In genomic region chr16:85539629-85540291, GRCh38 we compare ENCODE assay signal across 19 cellular contexts.
A peak's percentile ranks its signal among the peaks of the same experiment; 100 is the strongest.
DNase-seq lines count a peak whose midpoint lies in the region; ATAC-seq, FAIRE-seq and TF ChIP-seq lines count a peak whose summit lies in the region.
"Had no signal": no experiment of that assay in that cellular context is flagged by ENCODE, and none has a peak within 500 bp of the region (broad histone marks: within the 10 kb centered on the region; RNA-seq: fewer than 3 reads in every experiment).

No MANE protein-coding gene starts in this region.

- H3K23ac ChIP-seq in H1 (ENCODE audit: insufficient read length), result no peak overlapping the region

- H3K4me3 ChIP-seq in K562, result no peak overlapping the region
- no peak overlapping the region for H3K4me3 ChIP-seq in H1 (ENCODE audit: extremely low read depth in 1 of 4, insufficient read depth in 2 of 4, low read depth in 3 of 4, low read length in 4 of 4)
- H3K4me3 ChIP-seq in HepG2 (replicated peaks in 1 of 3; ENCODE audit: insufficient read depth in 1 of 3, low read depth in 2 of 3, low read length in 3 of 3), result no peak overlapping the region
- H3K4me3 ChIP-seq in endodermal cell (ENCODE audit: low read length), result no peak overlapping the region
- H3K4me3 ChIP-seq: A549, GM23338 had no signal

- peaks cover 39% of the 10 kb centered on the region for H3K4me1 Mint-ChIP-seq in endodermal cell
- H3K4me1 Mint-ChIP-seq: IgD-negative memory B cell had no signal

- no peak for ATAC-seq in K562
- peak; percentile 62 for ATAC-seq in HepG2
- ATAC-seq: A549, GM23338, HCT116 had no signal

- intact Hi-C loops in K562 (cut with micrococcal nuclease) (no loop called here), HepG2 (cut with micrococcal nuclease; ENCODE audit: unreplicated experiment) (no loop called here)

- peaks cover 6% of the 10 kb centered on the region for H3K36me3 Mint-ChIP-seq in endodermal cell (ENCODE audit: low read depth)

- H4K5ac ChIP-seq in H1 (ENCODE audit: insufficient read length, low read depth, low read length), result no peak overlapping the region

- 0 out of 2 replicates have a peak overlapping the region, but pooled peaks have one; percentile 3 for H2BK20ac ChIP-seq in H1 (ENCODE audit: low read length)

- TF ChIP-seq RAD21 in K562 (CRISPR knock-in tag; conservative IDR thresholded peaks at IDR 0.05 in 1 of 2, IDR thresholded peaks at IDR 0.05 in 1 of 2) (no peak), H1 (IDR thresholded peaks at IDR 0.05 in 1 of 2, conservative IDR thresholded peaks at IDR 0.05 in 1 of 2; ENCODE audit: low read depth in 2 of 2, low read length in 2 of 2) (no peak), HepG2 (CRISPR knock-in tag; IDR thresholded peaks at IDR 0.05) (no peak)

- H2AFZ ChIP-seq in K562 (ENCODE audit: low read depth, low read length) (no peak overlapping the region), H1 (ENCODE audit: low read length) (no peak overlapping the region), HepG2 (ENCODE audit: low read length) (no peak overlapping the region)
- H2AFZ ChIP-seq: GM23338 had no signal

- no peak for TF ChIP-seq POLR2A in K562 (conservative IDR thresholded peaks at IDR 0.05)
- no peak for TF ChIP-seq POLR2A in H1 (IDR thresholded peaks at IDR 0.05; ENCODE audit: control extremely low read depth in 1 of 2, low read depth in 2 of 2, low read length in 2 of 2)
- TF ChIP-seq POLR2A in HepG2 (IDR thresholded peaks at IDR 0.05; ENCODE audit: insufficient read depth in 1 of 2, low read depth in 2 of 2, low read length in 2 of 2), result 0 out of 4 replicates have a peak, but pooled peaks of 1 of the 2 experiments have one; percentile 14

- H2BK12ac ChIP-seq in H1 (ENCODE audit: low read depth, low read length), result no peak overlapping the region

- H3K14ac ChIP-seq in H1 (ENCODE audit: insufficient read length), result no peak overlapping the region

- 83% methylated on average over 12 of the region's 12 CpGs for WGBS in K562 (ENCODE audit: insufficient coverage, low coverage, missing lambda C conversion rate)
- 92% methylated on average over 12 of the region's 12 CpGs; no CpG with 5 or more reads in 1 of the 2 experiments for WGBS in H1 (ENCODE audit: extremely low coverage in 1 of 2, insufficient coverage in 1 of 2, insufficient read length in 1 of 2, insufficient replicate concordance in 2 of 2, low coverage in 1 of 2, low lambda C conversion rate in 2 of 2, missing lambda C conversion rate in 1 of 2), 2 experiments
- 48% methylated on average over 12 of the region's 12 CpGs for WGBS in HepG2 (ENCODE audit: low lambda C conversion rate)
- WGBS in endodermal cell (ENCODE audit: insufficient coverage in 1 of 2, insufficient read length in 1 of 2), 2 experiments, result 88 to 89% methylated on average over 10 to 12 of the region's 12 CpGs

- FAIRE-seq in K562 (lab: Jason Lieb, UNC) (no peak), H1 (lab: Jason Lieb, UNC) (no peak), HepG2 (lab: Jason Lieb, UNC) (peak; percentile 96), GM19239 (lab: Jason Lieb, UNC) (no peak)
- FAIRE-seq: A549, D721Med, G401.6, GM12891, HTR-8/SVneo had no signal

- peaks cover 4% of the 10 kb centered on the region; the same call in 1 of the 2 replicates for H3K79me1 ChIP-seq in H1 (ENCODE audit: low read depth, low read length)

- H3K23me2 ChIP-seq in H1 (ENCODE audit: low read depth, low read length), result no peaks in the 10 kb centered on the region; the same call in 1 of the 2 replicates

- TF ChIP-seq EP300 in K562 (IDR thresholded peaks at IDR 0.05; ENCODE audit: low read length) (no peak), H1 (IDR thresholded peaks at IDR 0.05; ENCODE audit: borderline replicate concordance in 1 of 2, low read depth in 2 of 2, low read length in 2 of 2) (no peak), HepG2 (IDR thresholded peaks at IDR 0.05; ENCODE audit: low read depth in 2 of 2, low read length in 2 of 2) (peak; percentile 32 to 86; a peak in 3 of 4 replicates), HepG2 (CRISPR knock-in tag; IDR thresholded peaks at IDR 0.05; ENCODE audit: borderline replicate concordance) (peak; percentile 51; the same call in 1 of the 2 replicates)

- H3K27me3 Mint-ChIP-seq in endodermal cell (ENCODE audit: insufficient read depth), result no peaks in the 10 kb centered on the region
- H3K27me3 Mint-ChIP-seq: CD4-positive, alpha-beta T cell had no signal

- H3K4ac ChIP-seq in H1 (replicated peaks; ENCODE audit: insufficient read length, low read depth, low read length), result no peak overlapping the region

- no peak overlapping the region for H3K56ac ChIP-seq in H1 (replicated peaks; ENCODE audit: insufficient read length, low read depth, low read length)

- H3K27ac Mint-ChIP-seq in endodermal cell, result no peak overlapping the region
- H3K27ac Mint-ChIP-seq: CD4-positive, alpha-beta T cell; GM23338; IgD-negative memory B cell had no signal

- no peak overlapping the region for H3K4me2 ChIP-seq in K562 (ENCODE audit: insufficient read depth, low read length)
- H3K4me2 ChIP-seq in H1 (ENCODE audit: insufficient read depth in 1 of 2, low read depth in 2 of 2, low read length in 2 of 2), result no peak overlapping the region
- H3K4me2 ChIP-seq in HepG2 (ENCODE audit: low read depth, low read length), result peak overlapping the region; percentile 83
- H3K4me2 ChIP-seq: A549, GM23338 had no signal

- CTCF ChIA-PET in K562 (lab: Yijun Ruan, JAX; ENCODE audit: low intra/inter-chr PET ratio), result no interaction called here
- CTCF ChIA-PET in H1 (lab: Charles Lee; ENCODE audit: partially characterized antibody), result interaction anchor here (0.7 to 12.9 kb wide), 11 partner anchors 12 to 120 kb away, joined by 3 to 153 read pairs (median 4); no protein-coding TSS in a partner anchor
- CTCF ChIA-PET in HepG2 (lab: Yijun Ruan, JAX; ENCODE audit: low intra/inter-chr PET ratio, low total read pairs), result no interaction called here

- H3K36me3 ChIP-seq in K562 (ENCODE audit: control insufficient read depth, insufficient read depth, low read length), result peaks cover 15% of the 10 kb centered on the region; the same call in 2 of the 3 replicates
- no peaks in the 10 kb centered on the region for H3K36me3 ChIP-seq in H1 (ENCODE audit: control insufficient read depth in 2 of 4, insufficient read depth in 4 of 4, low read length in 3 of 4)
- no peaks in the 10 kb centered on the region for H3K36me3 ChIP-seq in HepG2 (replicated peaks in 1 of 2; ENCODE audit: control insufficient read depth in 1 of 2, insufficient read depth in 2 of 2, low read length in 2 of 2)
- no peaks in the 10 kb centered on the region for H3K36me3 ChIP-seq in endodermal cell (ENCODE audit: control insufficient read depth, insufficient read depth, low read length)

- H2BK15ac ChIP-seq in H1 (ENCODE audit: low read length), result no peak overlapping the region

- H3K9me1 ChIP-seq in K562 (ENCODE audit: control insufficient read depth, insufficient read depth, low read length), result peaks cover 7% of the 10 kb centered on the region

- H3K9ac ChIP-seq in K562 (ENCODE audit: insufficient read depth in 1 of 2, low read depth in 2 of 2, low read length in 2 of 2) (no peak overlapping the region), H1 (replicated peaks in 1 of 4; ENCODE audit: extremely low read depth in 1 of 4, low read depth in 3 of 4, low read length in 3 of 4) (no peak overlapping the region), HepG2 (ENCODE audit: insufficient read depth, low read depth, low read length) (peak overlapping the region; percentile 18; the same call in 1 of the 2 replicates), endodermal cell (ENCODE audit: extremely low read depth, low read length, poor library complexity, severe bottlenecking) (no peak overlapping the region)

- peaks cover 13% of the 10 kb centered on the region for H3K9me3 Mint-ChIP-seq in endodermal cell
- H3K9me3 Mint-ChIP-seq: CD4-positive, alpha-beta T cell had no signal

- no peak overlapping the region for H4K8ac ChIP-seq in H1 (ENCODE audit: extremely low read depth, insufficient read depth, low read length)

- POLR2A ChIA-PET in K562 (lab: Yijun Ruan, JAX) (interaction anchor here (0.6 to 7.2 kb wide), 6 partner anchors 12 to 135 kb away, joined by 3 to 122 read pairs (median 3); no protein-coding TSS in a partner anchor), H1 (lab: Charles Lee; ENCODE audit: partially characterized antibody) (interaction anchor here (0.6 kb wide), 1 partner anchor 108 kb away, joined by 3 read pairs; no protein-coding TSS in a partner anchor), HepG2 (lab: Yijun Ruan, JAX) (interaction anchor here (1.0 to 8.4 kb wide), 6 partner anchors 10 to 91 kb away, joined by 3 to 227 read pairs (median 75); no protein-coding TSS in a partner anchor)

- H2BK120ac ChIP-seq in H1 (replicated peaks; ENCODE audit: low read depth, low read length), result no peak overlapping the region

- no peak overlapping the region for H3K4me3 Mint-ChIP-seq in endodermal cell
- H3K4me3 Mint-ChIP-seq: CD4-positive, alpha-beta T cell; GM23338 had no signal

- peaks cover 8% of the 10 kb centered on the region for H3K9me3 ChIP-seq in K562 (replicated peaks; ENCODE audit: control insufficient read depth, insufficient read depth, low read depth, low read length)
- peaks cover 8 to 9% of the 10 kb centered on the region in 2 experiments; a peak in 3 of 4 replicates for H3K9me3 ChIP-seq in H1 (ENCODE audit: insufficient read depth in 2 of 2, low read depth in 1 of 2, low read length in 1 of 2)
- H3K9me3 ChIP-seq in HepG2 (ENCODE audit: low read length), result no peaks in the 10 kb centered on the region
- H3K9me3 ChIP-seq in endodermal cell (ENCODE audit: control insufficient read depth, low read length), result peaks cover 13% of the 10 kb centered on the region

- H3K79me2 ChIP-seq in K562 (ENCODE audit: control insufficient read depth, insufficient read depth, low read length) (peaks cover 66% of the 10 kb centered on the region), H1 (ENCODE audit: control insufficient read depth in 1 of 2, insufficient read depth in 2 of 2, low read length in 2 of 2) (no peaks in the 10 kb centered on the region), HepG2 (ENCODE audit: insufficient read depth, low read length) (peaks cover 16% of the 10 kb centered on the region)

- H2BK5ac ChIP-seq in H1 (ENCODE audit: low read depth, low read length), result no peak overlapping the region

- TF ChIP-seq CTCF in K562 (IDR thresholded peaks at IDR 0.05 in 2 of 3, conservative IDR thresholded peaks at IDR 0.05 in 1 of 3; ENCODE audit: insufficient read depth in 2 of 3, low read depth in 1 of 3, low read length in 3 of 3) (no peak), H1 (IDR thresholded peaks at IDR 0.05; ENCODE audit: control extremely low read depth in 1 of 3, insufficient read depth in 1 of 3, low read depth in 1 of 3, low read length in 3 of 3) (no peak), HepG2 (CRISPR knock-in tag; IDR thresholded peaks at IDR 0.05) (0 out of 2 replicates have a peak, but pooled peaks have one; percentile 23), endodermal cell (conservative IDR thresholded peaks at IDR 0.05) (no peak)

- in situ Hi-C loops in K562 (cut with MboI), result no loop called here
- in situ Hi-C loops in HepG2 (cut with HindIII; ENCODE audit: extremely low pct_ligation_motif_present, low pct_unique_long_range_greater_than_20kb), result no loop called here

- peak overlapping the region; percentile 3 for H4K91ac ChIP-seq in H1 (replicated peaks; ENCODE audit: insufficient read length, low read length)

- BruUV-seq in K562 (replicated peaks; lab: Mats Ljungman, UMichigan) (no TSS peak), HepG2 (replicated peaks; lab: Mats Ljungman, UMichigan) (no TSS peak)

- H4K20me1 ChIP-seq in K562 (replicated peaks; ENCODE audit: control insufficient read depth, insufficient read depth, low read length) (no peaks in the 10 kb centered on the region), H1 (replicated peaks in 1 of 2; ENCODE audit: control insufficient read depth in 1 of 2, insufficient read depth in 2 of 2, low read length in 2 of 2) (no peaks in the 10 kb centered on the region), HepG2 (ENCODE audit: insufficient read depth, low read length) (no peaks in the 10 kb centered on the region)

- no peak overlapping the region for H2AK5ac ChIP-seq in H1 (ENCODE audit: low read depth, low read length)

- H3K4me1 ChIP-seq in K562 (replicated peaks in 1 of 2; ENCODE audit: control insufficient read depth in 2 of 2, insufficient read depth in 2 of 2, low read length in 2 of 2) (peaks cover 56 to 82% of the 10 kb centered on the region in 2 experiments), H1 (replicated peaks in 1 of 4; ENCODE audit: control insufficient read depth in 3 of 4, insufficient read depth in 4 of 4, low read length in 3 of 4) (peaks cover 0 to 14% (median 10%) of the 10 kb centered on the region in 4 experiments; a peak in 6 of 7 replicates), HepG2 (ENCODE audit: insufficient read depth, low read length) (peaks cover 91% of the 10 kb centered on the region), endodermal cell (ENCODE audit: control insufficient read depth, insufficient read depth, low read length) (peaks cover 13% of the 10 kb centered on the region)
- H3K4me1 ChIP-seq: A549 had no signal

- no peak overlapping the region for H3K27ac ChIP-seq in K562 (ENCODE audit: extremely low read depth, low read depth, low read length)
- H3K27ac ChIP-seq in H1 (ENCODE audit: low read depth, low read length), result no peak overlapping the region
- H3K27ac ChIP-seq in HepG2 (ENCODE audit: extremely low read length, insufficient read depth, low read length), result peak overlapping the region; percentile 90
- no peak overlapping the region for H3K27ac ChIP-seq in endodermal cell (ENCODE audit: low read depth, low read length)
- H3K27ac ChIP-seq: A549, C4-2B had no signal

- DNase-seq in K562 (ENCODE audit: extremely low read depth in 1 of 4, low spot score in 3 of 4), result no peak
- DNase-seq in H1 (ENCODE audit: low read depth in 1 of 2, low spot score in 2 of 2), result no peak
- DNase-seq in HepG2 (ENCODE audit: low spot score), result peak; percentile 74
- DNase-seq in NCI-H446 (lab: John Stamatoyannopoulos, UW), result no peak
- no peak for DNase-seq in GM19239 (ENCODE audit: insufficient read length, low spot score)
- no peak for DNase-seq in endodermal cell
- DNase-seq: AML-193; Caco-2; CD4-positive, alpha-beta T cell; H7 had no signal

- H3K27me3 ChIP-seq in K562 (ENCODE audit: control insufficient read depth in 2 of 2, insufficient read depth in 2 of 2, low read length in 2 of 2), result no peaks in the 10 kb centered on the region; a peak in 1 of 5 replicates
- no peaks in the 10 kb centered on the region for H3K27me3 ChIP-seq in H1 (replicated peaks in 1 of 4; ENCODE audit: control insufficient read depth in 3 of 4, extremely low read depth in 1 of 4, insufficient read depth in 3 of 4, low read length in 3 of 4)
- no peaks in the 10 kb centered on the region for H3K27me3 ChIP-seq in HepG2 (ENCODE audit: control insufficient read depth in 1 of 2, insufficient read depth in 2 of 2, low read length in 2 of 2)
- H3K27me3 ChIP-seq in endodermal cell (ENCODE audit: control insufficient read depth, insufficient read depth, low read length, poor library complexity, severe bottlenecking), result no peaks in the 10 kb centered on the region

- H3K18ac ChIP-seq in H1 (ENCODE audit: extremely low read depth, low read length), result no peak overlapping the region

Comparison
In these comparisons a context has a peak if more than half of its experiments do, and no peak if none do; other contexts are left out.
1. Of the 241 proteins assayed by ChIP-seq in both HepG2 and K562: peak only in HepG2: ADNP, ATF2, BCL6, BRCA1, BRD4, CEBPG and 64 more; only in K562: CBX1 and CBX5; in both: none; in neither: 159; mixed calls (peak in some experiments, not most) for 10.